Comparison of ENCODE assay signal across 2 cellular contexts in the genomic region with DNA sequence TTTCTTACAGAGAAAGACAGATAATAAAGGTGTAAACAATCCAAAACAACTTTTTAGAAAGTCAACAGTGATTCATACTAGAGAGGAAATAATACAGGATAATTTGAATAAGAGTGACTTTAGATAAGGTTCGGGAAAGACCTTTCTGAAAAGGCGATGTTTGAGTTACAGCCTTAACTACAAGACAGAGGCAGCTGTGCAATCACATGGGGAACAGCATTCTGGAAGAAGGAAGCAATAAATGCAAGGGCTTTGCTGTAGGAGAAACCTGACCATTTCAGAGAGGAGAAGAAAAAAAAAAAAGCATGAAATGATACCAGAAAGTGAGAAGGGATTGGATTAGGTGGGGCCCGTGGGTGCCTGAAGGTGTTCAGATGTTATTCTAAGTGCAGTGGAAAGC.
TF ChIP-seq lines count a peak whose summit lies in the region.

No MANE protein-coding gene starts in this region.

TF ChIP-seq in GM23338, 12 proteins besides CTCF, POLR2A, EP300 and RAD21:
- TF ChIP-seq, protein P1, sequence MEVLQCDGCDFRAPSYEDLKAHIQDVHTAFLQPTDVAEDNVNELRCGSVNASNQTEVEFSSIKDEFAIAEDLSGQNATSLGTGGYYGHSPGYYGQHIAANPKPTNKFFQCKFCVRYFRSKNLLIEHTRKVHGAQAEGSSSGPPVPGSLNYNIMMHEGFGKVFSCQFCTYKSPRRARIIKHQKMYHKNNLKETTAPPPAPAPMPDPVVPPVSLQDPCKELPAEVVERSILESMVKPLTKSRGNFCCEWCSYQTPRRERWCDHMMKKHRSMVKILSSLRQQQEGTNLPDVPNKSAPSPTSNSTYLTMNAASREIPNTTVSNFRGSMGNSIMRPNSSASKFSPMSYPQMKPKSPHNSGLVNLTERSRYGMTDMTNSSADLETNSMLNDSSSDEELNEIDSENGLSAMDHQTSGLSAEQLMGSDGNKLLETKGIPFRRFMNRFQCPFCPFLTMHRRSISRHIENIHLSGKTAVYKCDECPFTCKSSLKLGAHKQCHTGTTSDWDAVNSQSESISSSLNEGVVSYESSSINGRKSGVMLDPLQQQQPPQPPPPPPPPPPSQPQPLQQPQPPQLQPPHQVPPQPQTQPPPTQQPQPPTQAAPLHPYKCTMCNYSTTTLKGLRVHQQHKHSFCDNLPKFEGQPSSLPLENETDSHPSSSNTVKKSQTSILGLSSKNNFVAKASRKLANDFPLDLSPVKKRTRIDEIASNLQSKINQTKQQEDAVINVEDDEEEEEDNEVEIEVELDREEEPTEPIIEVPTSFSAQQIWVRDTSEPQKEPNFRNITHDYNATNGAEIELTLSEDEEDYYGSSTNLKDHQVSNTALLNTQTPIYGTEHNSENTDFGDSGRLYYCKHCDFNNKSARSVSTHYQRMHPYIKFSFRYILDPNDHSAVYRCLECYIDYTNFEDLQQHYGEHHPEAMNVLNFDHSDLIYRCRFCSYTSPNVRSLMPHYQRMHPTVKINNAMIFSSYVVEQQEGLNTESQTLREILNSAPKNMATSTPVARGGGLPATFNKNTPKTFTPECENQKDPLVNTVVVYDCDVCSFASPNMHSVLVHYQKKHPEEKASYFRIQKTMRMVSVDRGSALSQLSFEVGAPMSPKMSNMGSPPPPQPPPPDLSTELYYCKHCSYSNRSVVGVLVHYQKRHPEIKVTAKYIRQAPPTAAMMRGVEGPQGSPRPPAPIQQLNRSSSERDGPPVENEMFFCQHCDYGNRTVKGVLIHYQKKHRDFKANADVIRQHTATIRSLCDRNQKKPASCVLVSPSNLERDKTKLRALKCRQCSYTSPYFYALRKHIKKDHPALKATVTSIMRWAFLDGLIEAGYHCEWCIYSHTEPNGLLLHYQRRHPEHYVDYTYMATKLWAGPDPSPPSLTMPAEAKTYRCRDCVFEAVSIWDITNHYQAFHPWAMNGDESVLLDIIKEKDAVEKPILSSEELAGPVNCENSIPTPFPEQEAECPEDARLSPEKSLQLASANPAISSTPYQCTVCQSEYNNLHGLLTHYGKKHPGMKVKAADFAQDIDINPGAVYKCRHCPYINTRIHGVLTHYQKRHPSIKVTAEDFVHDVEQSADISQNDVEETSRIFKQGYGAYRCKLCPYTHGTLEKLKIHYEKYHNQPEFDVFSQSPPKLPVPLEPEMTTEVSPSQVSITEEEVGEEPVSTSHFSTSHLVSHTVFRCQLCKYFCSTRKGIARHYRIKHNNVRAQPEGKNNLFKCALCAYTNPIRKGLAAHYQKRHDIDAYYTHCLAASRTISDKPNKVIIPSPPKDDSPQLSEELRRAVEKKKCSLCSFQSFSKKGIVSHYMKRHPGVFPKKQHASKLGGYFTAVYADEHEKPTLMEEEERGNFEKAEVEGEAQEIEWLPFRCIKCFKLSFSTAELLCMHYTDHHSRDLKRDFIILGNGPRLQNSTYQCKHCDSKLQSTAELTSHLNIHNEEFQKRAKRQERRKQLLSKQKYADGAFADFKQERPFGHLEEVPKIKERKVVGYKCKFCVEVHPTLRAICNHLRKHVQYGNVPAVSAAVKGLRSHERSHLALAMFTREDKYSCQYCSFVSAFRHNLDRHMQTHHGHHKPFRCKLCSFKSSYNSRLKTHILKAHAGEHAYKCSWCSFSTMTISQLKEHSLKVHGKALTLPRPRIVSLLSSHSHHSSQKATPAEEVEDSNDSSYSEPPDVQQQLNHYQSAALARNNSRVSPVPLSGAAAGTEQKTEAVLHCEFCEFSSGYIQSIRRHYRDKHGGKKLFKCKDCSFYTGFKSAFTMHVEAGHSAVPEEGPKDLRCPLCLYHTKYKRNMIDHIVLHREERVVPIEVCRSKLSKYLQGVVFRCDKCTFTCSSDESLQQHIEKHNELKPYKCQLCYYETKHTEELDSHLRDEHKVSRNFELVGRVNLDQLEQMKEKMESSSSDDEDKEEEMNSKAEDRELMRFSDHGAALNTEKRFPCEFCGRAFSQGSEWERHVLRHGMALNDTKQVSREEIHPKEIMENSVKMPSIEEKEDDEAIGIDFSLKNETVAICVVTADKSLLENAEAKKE (CRISPR knock-in tag; IDR thresholded peaks at IDR 0.05) = no peak
- TF ChIP-seq STAT1 (IDR thresholded peaks at IDR 0.05; ENCODE audit: unreplicated experiment) = no peak
- TF ChIP-seq ZNF114 (CRISPR knock-in tag; IDR thresholded peaks at IDR 0.05) = no peak
- no peak for TF ChIP-seq EZH2 (IDR thresholded peaks at IDR 0.05; ENCODE audit: low read depth, unreplicated experiment)
- no peak for TF ChIP-seq CREB1 (CRISPR knock-in tag; IDR thresholded peaks at IDR 0.05; ENCODE audit: low read depth)
- no peak for TF ChIP-seq JUNB (IDR thresholded peaks at IDR 0.05; ENCODE audit: unreplicated experiment)
- TF ChIP-seq, protein P2, sequence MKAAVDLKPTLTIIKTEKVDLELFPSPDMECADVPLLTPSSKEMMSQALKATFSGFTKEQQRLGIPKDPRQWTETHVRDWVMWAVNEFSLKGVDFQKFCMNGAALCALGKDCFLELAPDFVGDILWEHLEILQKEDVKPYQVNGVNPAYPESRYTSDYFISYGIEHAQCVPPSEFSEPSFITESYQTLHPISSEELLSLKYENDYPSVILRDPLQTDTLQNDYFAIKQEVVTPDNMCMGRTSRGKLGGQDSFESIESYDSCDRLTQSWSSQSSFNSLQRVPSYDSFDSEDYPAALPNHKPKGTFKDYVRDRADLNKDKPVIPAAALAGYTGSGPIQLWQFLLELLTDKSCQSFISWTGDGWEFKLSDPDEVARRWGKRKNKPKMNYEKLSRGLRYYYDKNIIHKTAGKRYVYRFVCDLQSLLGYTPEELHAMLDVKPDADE (IDR thresholded peaks at IDR 0.05) = no peak
- no peak for TF ChIP-seq ZNF331 (CRISPR knock-in tag; IDR thresholded peaks at IDR 0.05; ENCODE audit: low read depth)
- TF ChIP-seq NANOG (IDR thresholded peaks at IDR 0.05; ENCODE audit: borderline replicate concordance) = no peak

TF ChIP-seq in HepG2, 621 proteins besides CTCF, POLR2A, EP300 and RAD21 (continued from another document):
- TF ChIP-seq, protein P3, sequence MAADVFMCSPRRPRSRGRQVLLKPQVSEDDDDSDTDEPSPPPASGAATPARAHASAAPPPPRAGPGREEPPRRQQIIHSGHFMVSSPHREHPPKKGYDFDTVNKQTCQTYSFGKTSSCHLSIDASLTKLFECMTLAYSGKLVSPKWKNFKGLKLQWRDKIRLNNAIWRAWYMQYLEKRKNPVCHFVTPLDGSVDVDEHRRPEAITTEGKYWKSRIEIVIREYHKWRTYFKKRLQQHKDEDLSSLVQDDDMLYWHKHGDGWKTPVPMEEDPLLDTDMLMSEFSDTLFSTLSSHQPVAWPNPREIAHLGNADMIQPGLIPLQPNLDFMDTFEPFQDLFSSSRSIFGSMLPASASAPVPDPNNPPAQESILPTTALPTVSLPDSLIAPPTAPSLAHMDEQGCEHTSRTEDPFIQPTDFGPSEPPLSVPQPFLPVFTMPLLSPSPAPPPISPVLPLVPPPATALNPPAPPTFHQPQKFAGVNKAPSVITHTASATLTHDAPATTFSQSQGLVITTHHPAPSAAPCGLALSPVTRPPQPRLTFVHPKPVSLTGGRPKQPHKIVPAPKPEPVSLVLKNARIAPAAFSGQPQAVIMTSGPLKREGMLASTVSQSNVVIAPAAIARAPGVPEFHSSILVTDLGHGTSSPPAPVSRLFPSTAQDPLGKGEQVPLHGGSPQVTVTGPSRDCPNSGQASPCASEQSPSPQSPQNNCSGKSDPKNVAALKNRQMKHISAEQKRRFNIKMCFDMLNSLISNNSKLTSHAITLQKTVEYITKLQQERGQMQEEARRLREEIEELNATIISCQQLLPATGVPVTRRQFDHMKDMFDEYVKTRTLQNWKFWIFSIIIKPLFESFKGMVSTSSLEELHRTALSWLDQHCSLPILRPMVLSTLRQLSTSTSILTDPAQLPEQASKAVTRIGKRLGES (CRISPR knock-in tag; IDR thresholded peaks at IDR 0.05; ENCODE audit: borderline replicate concordance) = no peak
- TF ChIP-seq ZNF570 (CRISPR knock-in tag; IDR thresholded peaks at IDR 0.05; ENCODE audit: borderline replicate concordance) (no peak), ESRRA (CRISPR knock-in tag; IDR thresholded peaks at IDR 0.05; ENCODE audit: low read depth) (no peak), ZNF12 (CRISPR knock-in tag; IDR thresholded peaks at IDR 0.05) (no peak), ZNF614 (CRISPR knock-in tag; IDR thresholded peaks at IDR 0.05; ENCODE audit: borderline replicate concordance) (no peak), JDP2 (CRISPR knock-in tag; IDR thresholded peaks at IDR 0.05; ENCODE audit: borderline replicate concordance) (no peak), NFE2 (CRISPR knock-in tag; IDR thresholded peaks at IDR 0.05) (no peak), ZMYM4 (CRISPR knock-in tag; IDR thresholded peaks at IDR 0.05) (no peak)
